Comparison of ENCODE assay signal across 9 cellular contexts in the genomic region with DNA sequence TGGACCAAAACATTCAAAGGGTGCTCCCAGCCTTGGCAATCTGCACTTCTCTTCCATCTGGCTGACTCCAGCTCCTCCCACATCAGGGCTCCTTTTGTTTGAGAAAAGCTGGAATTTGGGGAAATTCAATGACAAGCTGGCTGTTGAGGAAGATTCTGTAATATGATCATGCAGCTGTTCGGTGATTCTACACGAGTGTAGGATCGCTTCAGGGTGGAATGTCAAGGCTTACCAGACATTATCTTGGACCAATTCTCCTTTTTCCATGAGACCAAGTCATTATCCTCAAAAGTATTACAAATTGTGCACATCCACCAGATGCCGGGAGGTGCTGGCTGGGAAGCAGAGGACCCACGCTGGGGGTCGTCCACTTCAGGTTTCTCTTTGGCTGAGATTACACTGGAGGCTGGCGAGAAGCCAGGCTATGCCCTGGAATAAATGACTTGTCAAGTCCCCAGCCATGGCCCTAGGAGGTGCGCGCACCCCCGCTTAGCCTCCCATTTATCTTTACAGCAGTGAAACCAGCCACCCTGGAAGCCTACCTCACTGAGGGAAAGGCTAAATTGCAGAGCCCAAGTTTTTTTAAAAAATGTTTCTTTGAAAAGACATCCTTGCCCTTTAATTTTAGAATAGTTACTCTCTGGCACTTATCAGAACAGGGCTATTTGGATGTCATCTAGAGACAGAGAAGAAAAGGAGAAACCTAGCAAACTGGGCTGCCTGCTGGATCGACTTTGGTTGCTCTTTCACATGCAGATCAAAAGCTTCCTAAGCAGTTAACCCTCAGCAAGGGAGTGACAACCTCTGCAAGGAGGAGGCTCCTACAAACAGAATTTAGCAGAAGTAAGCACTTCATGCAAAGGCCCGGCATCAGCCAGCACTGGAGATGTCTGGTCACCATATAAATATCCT. TPM values are rescaled to one million over a fixed set of nuclear protein-coding genes. Genes with fewer than 3 reads are reported as not detected.
A peak's percentile ranks its signal among the peaks of the same experiment; 100 is the strongest.
DNase-seq lines count a peak whose midpoint lies in the region; ATAC-seq and TF ChIP-seq lines count a peak whose summit lies in the region.
"Had no signal": no experiment of that assay in that cellular context is flagged by ENCODE, and none has a peak within 500 bp of the region (broad histone marks: within the 10 kb centered on the region; RNA-seq: fewer than 3 reads in every experiment).

No MANE protein-coding gene starts in this region.

- TF ChIP-seq POLR2A in uterus (IDR thresholded peaks at IDR 0.05), result no peak

- no peak overlapping the region for H3K4me2 ChIP-seq in mesenchymal stem cell (ENCODE audit: low read length, poor library complexity, severe bottlenecking)

- H3K27me3 ChIP-seq in ectodermal cell (ENCODE audit: control insufficient read depth, insufficient read depth, low read length, poor library complexity, severe bottlenecking), result no peaks in the 10 kb centered on the region
- H3K27me3 ChIP-seq in mesenchymal stem cell (ENCODE audit: control insufficient read depth in 1 of 2, insufficient read depth in 1 of 2, low read length in 2 of 2), result peaks cover 0 to 38% of the 10 kb centered on the region in 2 experiments
- no peaks in the 10 kb centered on the region for H3K27me3 ChIP-seq in uterus

- no peak overlapping the region for H3K23ac ChIP-seq in mesenchymal stem cell (ENCODE audit: low read length in 2 of 2)

- peak overlapping the region; percentile 57 for H4K8ac ChIP-seq in mesenchymal stem cell (ENCODE audit: low read length)

- H2BK15ac ChIP-seq in mesenchymal stem cell (ENCODE audit: low read depth, poor library complexity, severe bottlenecking), result no peak overlapping the region

- no peak overlapping the region for H3K4me3 Mint-ChIP-seq in activated T-helper 2 cell treated with anti-CD3 and anti-CD28 coated beads, Interferon-gamma antibody, Interleukin-2, Interleukin-4, amounts not matched to agents 10 μg/mL and 5 μg/mL and 100 μg/mL, durations not matched to agents 14 hours and 24 hours and 36 hours (ENCODE audit: low read depth)

- no peaks in the 10 kb centered on the region for H3K79me1 ChIP-seq in mesenchymal stem cell (replicated peaks; ENCODE audit: low read length, poor library complexity, severe bottlenecking)

- 30 to 32% methylated on average over 12 of the region's 12 CpGs for WGBS in ectodermal cell, 2 experiments
- WGBS in mesenchymal stem cell, result 70% methylated on average over 12 of the region's 12 CpGs

- peak overlapping the region; percentile 16 to 18 for H3K27ac Mint-ChIP-seq in activated naive CD4-positive, alpha-beta T cell treated with anti-CD3 and anti-CD28 coated beads, Interleukin-2, amount 50 U/mL, for 72 hours
- no peak overlapping the region for H3K27ac Mint-ChIP-seq in activated T-helper 2 cell treated with anti-CD3 and anti-CD28 coated beads, Interferon-gamma antibody, Interleukin-2, Interleukin-4, amounts not matched to agents 10 μg/mL and 5 μg/mL and 100 μg/mL, durations not matched to agents 14 hours and 24 hours and 36 hours

- H3K27ac ChIP-seq in ectodermal cell (ENCODE audit: insufficient read depth, low read depth, low read length, poor library complexity, severe bottlenecking), result peak overlapping the region; percentile 45
- H3K27ac ChIP-seq in mesenchymal stem cell (ENCODE audit: low read length, poor library complexity, severe bottlenecking), result no peak overlapping the region
- peak overlapping the region; percentile 49 to 83 for H3K27ac ChIP-seq in uterus

- no peak for DNase-seq in activated naive CD4-positive, alpha-beta T cell treated with anti-CD3 and anti-CD28 coated beads, Interleukin-2, amount 50 U/mL, for 72 hours (ENCODE audit: low spot score in 2 of 2)
- DNase-seq in activated naive CD4-positive, alpha-beta T cell treated with Interleukin-2 at 50 U/mL for 16 hours, result no peak
- DNase-seq in mesenchymal stem cell (no peak), uterus (peak in 1 of 2 donors; percentile 73), G401 (ENCODE audit: low spot score) (no peak)
- DNase-seq in stimulated activated CD4-positive, alpha-beta T cell treated with anti-CD3 and anti-CD28 coated beads, Interleukin-4, amount 100 ng/mL, for 4 hours, result no peak
- no peak for DNase-seq in activated T-helper 2 cell treated with anti-CD3 and anti-CD28 coated beads, Interferon-gamma antibody, Interleukin-2, Interleukin-4, amounts not matched to agents 10 μg/mL and 5 μg/mL and 100 μg/mL, durations not matched to agents 14 hours and 24 hours and 36 hours (ENCODE audit: low spot score)
- DNase-seq: left cardiac atrium had no signal

- in situ Hi-C loops in G401 (cut with HindIII; ENCODE audit: low sequenced_read_pairs), result no loop called here

- H2BK5ac ChIP-seq in mesenchymal stem cell (ENCODE audit: low read depth, low read length, poor library complexity, severe bottlenecking), result no peak overlapping the region

- no peak overlapping the region for H2AK5ac ChIP-seq in mesenchymal stem cell (ENCODE audit: low read length, severe bottlenecking)

- ATAC-seq in activated naive CD4-positive, alpha-beta T cell treated with anti-CD3 and anti-CD28 coated beads, Interleukin-2, amount 50 U/mL, for 72 hours, result no peak

- H3K9me3 ChIP-seq in ectodermal cell (ENCODE audit: control insufficient read depth, low read length), result no peaks in the 10 kb centered on the region
- H3K9me3 ChIP-seq in mesenchymal stem cell (ENCODE audit: control insufficient read depth, low read length), result no peaks in the 10 kb centered on the region
- H3K9me3 ChIP-seq in uterus, result no peaks in the 10 kb centered on the region

- peak overlapping the region in 1 of 2 experiments; percentile 29 for H3K4ac ChIP-seq in mesenchymal stem cell (ENCODE audit: low read depth in 1 of 2, low read length in 2 of 2)

- H4K91ac ChIP-seq in mesenchymal stem cell (ENCODE audit: low read length), result no peak overlapping the region

- peaks cover 3% of the 10 kb centered on the region for H3K27me3 Mint-ChIP-seq in activated T-helper 2 cell treated with anti-CD3 and anti-CD28 coated beads, Interferon-gamma antibody, Interleukin-2, Interleukin-4, amounts not matched to agents 10 μg/mL and 5 μg/mL and 100 μg/mL, durations not matched to agents 14 hours and 24 hours and 36 hours (ENCODE audit: low read depth)

- H3K9ac ChIP-seq in mesenchymal stem cell (ENCODE audit: low read length), result no peak overlapping the region

- H3K36me3 ChIP-seq in ectodermal cell (ENCODE audit: control insufficient read depth, insufficient read depth, low read length) (no peaks in the 10 kb centered on the region), mesenchymal stem cell (ENCODE audit: control insufficient read depth in 1 of 2, insufficient read depth in 2 of 2, low read depth in 1 of 2, low read length in 2 of 2) (no peaks in the 10 kb centered on the region), uterus (no peaks in the 10 kb centered on the region)

- H2BK120ac ChIP-seq in mesenchymal stem cell (ENCODE audit: low read depth, low read length), result no peak overlapping the region

- no peaks in the 10 kb centered on the region for H3K36me3 Mint-ChIP-seq in activated naive CD4-positive, alpha-beta T cell treated with anti-CD3 and anti-CD28 coated beads, Interleukin-2, amount 50 U/mL, for 72 hours
- H3K36me3 Mint-ChIP-seq in activated T-helper 2 cell treated with anti-CD3 and anti-CD28 coated beads, Interferon-gamma antibody, Interleukin-2, Interleukin-4, amounts not matched to agents 10 μg/mL and 5 μg/mL and 100 μg/mL, durations not matched to agents 14 hours and 24 hours and 36 hours (ENCODE audit: low read depth), result no peaks in the 10 kb centered on the region

- intact Hi-C loops in uterus (cut with DNase I; ENCODE audit: low total_unique reads), result no loop called here
- intact Hi-C loops in activated T-helper 2 cell treated with anti-CD3 and anti-CD28 coated beads, Interferon-gamma antibody, Interleukin-2, Interleukin-4, amounts not matched to agents 10 μg/mL and 5 μg/mL and 100 μg/mL, durations not matched to agents 14 hours and 24 hours and 36 hours (cut with micrococcal nuclease), result no loop called here

- H3K4me1 ChIP-seq in ectodermal cell (ENCODE audit: control insufficient read depth, insufficient read depth, low read length) (peaks cover 16% of the 10 kb centered on the region), mesenchymal stem cell (ENCODE audit: control insufficient read depth, insufficient read depth, low read depth, low read length) (peaks cover 2% of the 10 kb centered on the region), uterus (peaks cover 7 to 10% of the 10 kb centered on the region in 2 donors)

- peaks cover 15% of the 10 kb centered on the region for H3K4me1 Mint-ChIP-seq in activated T-helper 2 cell treated with anti-CD3 and anti-CD28 coated beads, Interferon-gamma antibody, Interleukin-2, Interleukin-4, amounts not matched to agents 10 μg/mL and 5 μg/mL and 100 μg/mL, durations not matched to agents 14 hours and 24 hours and 36 hours (ENCODE audit: low read depth)

- no peak overlapping the region for H3K18ac ChIP-seq in mesenchymal stem cell (ENCODE audit: low read depth in 1 of 2, low read length in 2 of 2)

- H3K4me3 ChIP-seq in ectodermal cell (ENCODE audit: insufficient read depth, low read depth, low read length), result no peak overlapping the region
- H3K4me3 ChIP-seq in mesenchymal stem cell (ENCODE audit: insufficient read depth in 1 of 2, low read depth in 1 of 2, low read length in 2 of 2), result no peak overlapping the region
- no peak overlapping the region for H3K4me3 ChIP-seq in uterus

- H2BK12ac ChIP-seq in mesenchymal stem cell (ENCODE audit: low read length in 2 of 2), result peak overlapping the region; percentile 28 to 69

- TF ChIP-seq CTCF in uterus (IDR thresholded peaks at IDR 0.05), result no peak

- no peak overlapping the region for H2AFZ ChIP-seq in mesenchymal stem cell (ENCODE audit: low read depth, low read length)

- H3K14ac ChIP-seq in mesenchymal stem cell (ENCODE audit: low read length in 2 of 2), result no peak overlapping the region

- no peaks in the 10 kb centered on the region for H3K9me3 Mint-ChIP-seq in activated naive CD4-positive, alpha-beta T cell treated with anti-CD3 and anti-CD28 coated beads, Interleukin-2, amount 50 U/mL, for 72 hours
- H3K9me3 Mint-ChIP-seq in activated T-helper 2 cell treated with anti-CD3 and anti-CD28 coated beads, Interferon-gamma antibody, Interleukin-2, Interleukin-4, amounts not matched to agents 10 μg/mL and 5 μg/mL and 100 μg/mL, durations not matched to agents 14 hours and 24 hours and 36 hours, result no peaks in the 10 kb centered on the region

RNA-seq across cellular contexts. Expression of a gene that starts 42.4 kb away (rescaled TPM):
- 10 to 100 TPM in 1 of 2 donors, 1 to 10 TPM in 1; 8.1 to 24.1 TPM for total RNA-seq in activated naive CD4-positive, alpha-beta T cell treated with anti-CD3 and anti-CD28 coated beads, Interleukin-2, amount 50 U/mL, for 72 hours
- polyA plus RNA-seq in ectodermal cell (2013, experiment 1 of 4), result 20.3 TPM
- 18.5 TPM for polyA plus RNA-seq in ectodermal cell (2013, experiment 2 of 4)
- 9.4 TPM for polyA plus RNA-seq in ectodermal cell (2013, experiment 3 of 4)
- 10.9 TPM for polyA plus RNA-seq in ectodermal cell (2013, experiment 4 of 4)
- polyA plus RNA-seq in mesenchymal stem cell (2013, experiment 1 of 2), result 10.0 TPM
- polyA plus RNA-seq in mesenchymal stem cell (2013, experiment 2 of 2), result 10.0 TPM
- 100 to 1,000 TPM in 1 of 4 donors, 10 to 100 TPM in 2, under 1 TPM in 1; 0.88 to 116 (median 33.3) TPM for total RNA-seq in uterus
- total RNA-seq in activated T-helper 2 cell treated with anti-CD3 and anti-CD28 coated beads, Interferon-gamma antibody, Interleukin-2, Interleukin-4, amounts not matched to agents 10 μg/mL and 5 μg/mL and 100 μg/mL, durations not matched to agents 14 hours and 24 hours and 36 hours, result 24.6 and 28.9 TPM in 2 replicates
- total RNA-seq in G401 (2014; rRNA removed; shearing (Covaris generic)), result 6.7 and 41.8 TPM in 2 replicates
